ENCODE assay signal across 10 cellular contexts in genomic region chr7:48261696-48262095, GRCh38.
"Had no signal": no experiment of that assay in that cellular context is flagged by ENCODE, and none has a peak within 500 bp of the region (broad histone marks: within the 10 kb centered on the region; RNA-seq: fewer than 3 reads in every experiment).

No MANE protein-coding gene starts in this region.

- ATAC-seq: GM23338, HCT116 had no signal

- FAIRE-seq: H1, H54 had no signal

- H3K4me3 ChIP-seq: GM23248, GM23338 had no signal

- DNase-seq: GM23248, GOT3, H7, H9, HCEC 1CT, HFFc6 had no signal

- H3K4me2 ChIP-seq: GM23338 had no signal

- H3K27ac ChIP-seq: GM23248 had no signal
